Comparison of ENCODE assay signal across 1 cellular context in the genomic region with DNA sequence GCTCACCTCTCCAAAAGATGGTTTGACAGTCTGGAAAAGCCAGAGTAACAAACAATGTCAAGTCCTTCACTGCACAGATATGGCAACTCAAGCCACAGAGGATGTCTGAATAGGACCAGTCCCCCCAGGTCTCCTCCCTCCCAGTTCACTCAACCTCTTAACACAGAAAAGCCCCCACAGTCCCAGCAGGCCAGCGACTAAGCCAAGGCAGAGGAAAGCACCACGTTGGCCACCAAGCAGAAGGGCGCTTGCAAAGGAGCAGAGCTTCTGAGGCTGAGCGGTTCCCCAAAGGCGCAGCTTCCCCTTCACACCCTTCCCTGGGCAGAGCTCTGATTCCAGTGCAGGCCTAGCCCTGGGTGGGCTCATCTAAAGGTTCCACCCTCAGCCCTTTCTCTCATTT.
TF ChIP-seq lines count a peak whose summit lies in the region.

No MANE protein-coding gene starts in this region.

TF ChIP-seq in SK-N-SH treated with all-trans-retinoic acid at 6 μM for 48 hours, 23 proteins besides CTCF, POLR2A, EP300 and RAD21 (continued from another document):
- TF ChIP-seq, protein P1, sequence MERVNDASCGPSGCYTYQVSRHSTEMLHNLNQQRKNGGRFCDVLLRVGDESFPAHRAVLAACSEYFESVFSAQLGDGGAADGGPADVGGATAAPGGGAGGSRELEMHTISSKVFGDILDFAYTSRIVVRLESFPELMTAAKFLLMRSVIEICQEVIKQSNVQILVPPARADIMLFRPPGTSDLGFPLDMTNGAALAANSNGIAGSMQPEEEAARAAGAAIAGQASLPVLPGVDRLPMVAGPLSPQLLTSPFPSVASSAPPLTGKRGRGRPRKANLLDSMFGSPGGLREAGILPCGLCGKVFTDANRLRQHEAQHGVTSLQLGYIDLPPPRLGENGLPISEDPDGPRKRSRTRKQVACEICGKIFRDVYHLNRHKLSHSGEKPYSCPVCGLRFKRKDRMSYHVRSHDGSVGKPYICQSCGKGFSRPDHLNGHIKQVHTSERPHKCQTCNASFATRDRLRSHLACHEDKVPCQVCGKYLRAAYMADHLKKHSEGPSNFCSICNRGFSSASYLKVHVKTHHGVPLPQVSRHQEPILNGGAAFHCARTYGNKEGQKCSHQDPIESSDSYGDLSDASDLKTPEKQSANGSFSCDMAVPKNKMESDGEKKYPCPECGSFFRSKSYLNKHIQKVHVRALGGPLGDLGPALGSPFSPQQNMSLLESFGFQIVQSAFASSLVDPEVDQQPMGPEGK (CRISPR knock-in tag; IDR thresholded peaks at IDR 0.05; ENCODE audit: borderline replicate concordance): no peak
- TF ChIP-seq, protein P2, sequence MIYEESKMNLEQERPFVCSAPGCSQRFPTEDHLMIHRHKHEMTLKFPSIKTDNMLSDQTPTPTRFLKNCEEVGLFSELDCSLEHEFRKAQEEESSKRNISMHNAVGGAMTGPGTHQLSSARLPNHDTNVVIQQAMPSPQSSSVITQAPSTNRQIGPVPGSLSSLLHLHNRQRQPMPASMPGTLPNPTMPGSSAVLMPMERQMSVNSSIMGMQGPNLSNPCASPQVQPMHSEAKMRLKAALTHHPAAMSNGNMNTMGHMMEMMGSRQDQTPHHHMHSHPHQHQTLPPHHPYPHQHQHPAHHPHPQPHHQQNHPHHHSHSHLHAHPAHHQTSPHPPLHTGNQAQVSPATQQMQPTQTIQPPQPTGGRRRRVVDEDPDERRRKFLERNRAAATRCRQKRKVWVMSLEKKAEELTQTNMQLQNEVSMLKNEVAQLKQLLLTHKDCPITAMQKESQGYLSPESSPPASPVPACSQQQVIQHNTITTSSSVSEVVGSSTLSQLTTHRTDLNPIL (CRISPR knock-in tag; IDR thresholded peaks at IDR 0.05; ENCODE audit: low read depth): no peak
- TF ChIP-seq ZNF70 (CRISPR knock-in tag; IDR thresholded peaks at IDR 0.05): no peak
